In genomic region chr11:57463596-57464342, GRCh38 we compare ENCODE assay signal across 27 cellular contexts. TPM values are rescaled to one million over a fixed set of nuclear protein-coding genes. Genes with fewer than 3 reads are reported as not detected.
DNase-seq lines count a peak whose midpoint lies in the region; ATAC-seq and TF ChIP-seq lines count a peak whose summit lies in the region.
"Had no signal": no experiment of that assay in that cellular context is flagged by ENCODE, and none has a peak within 500 bp of the region (broad histone marks: within the 10 kb centered on the region; RNA-seq: fewer than 3 reads in every experiment).

No MANE protein-coding gene starts in this region.

- H3K4me3 Mint-ChIP-seq in H9 (peak overlapping the region in 1 of 2 experiments; percentile 90; a peak in 3 of 5 replicates), neural crest cell (peak overlapping the region; percentile 76)
- H3K4me3 Mint-ChIP-seq: HFFc6; memory B cell; T-helper 2 cell treated with Interferon-gamma antibody and Interleukin-4, amounts not matched to agents 5 μg/mL and 100 μg/mL, for 36 hours had no signal

- no peak overlapping the region for H2BK15ac ChIP-seq in H9 (ENCODE audit: low read depth, low read length)

- ATAC-seq in heart left ventricle: no peak
- ATAC-seq: GM12878; naive thymus-derived CD8-positive, alpha-beta T cell had no signal

- H3K36me3 ChIP-seq in BLaER1: peaks cover 24% of the 10 kb centered on the region
- H3K36me3 ChIP-seq in ascending aorta: no peaks in the 10 kb centered on the region
- no peaks in the 10 kb centered on the region for H3K36me3 ChIP-seq in heart left ventricle
- H3K36me3 ChIP-seq: brain microvascular endothelial cell, suprapubic skin, WERI-Rb-1 had no signal

- TF ChIP-seq POLR2A in heart left ventricle (IDR thresholded peaks at IDR 0.05): no peak

- no peak overlapping the region for H2BK120ac ChIP-seq in H9 (ENCODE audit: low read depth, low read length, poor library complexity, severe bottlenecking)

- no peak overlapping the region for H4K91ac ChIP-seq in H9 (ENCODE audit: insufficient read length, low read depth, low read length)

- DNase-seq in H9 (no peak), dorsolateral prefrontal cortex (no peak), neural crest cell (ENCODE audit: low read depth, low spot score) (no peak), ascending aorta (ENCODE audit: low spot score in 2 of 2) (no peak), T1000 (lab: John Stamatoyannopoulos, UW) (no peak), NCI-H748 (lab: John Stamatoyannopoulos, UW; ENCODE audit: unreplicated experiment) (no peak), heart left ventricle (no peak)
- DNase-seq: activated CD4-positive, alpha-beta T cell treated with anti-CD3 and anti-CD28 coated beads, Interleukin-2, amount 50 U/mL, for 1 hour; activated CD8-positive, alpha-beta memory T cell treated with anti-CD3 and anti-CD28 coated beads, Interleukin-2, amount 50 U/mL, for 4 hours; brain microvascular endothelial cell; CD4-positive, alpha-beta memory T cell; DMS53; HFFc6; Karpas-422; naive thymus-derived CD8-positive, alpha-beta T cell; NCI-H1930; SK-N-SH had no signal

- H3K4me1 ChIP-seq in BLaER1 (peaks cover 74% of the 10 kb centered on the region), H9 (ENCODE audit: insufficient read depth, low read length) (peaks cover 18% of the 10 kb centered on the region; the same call in 1 of the 2 replicates), ascending aorta (peaks cover 8 to 16% of the 10 kb centered on the region in 2 donors), heart left ventricle (peaks cover 3 to 24% (median 16%) of the 10 kb centered on the region in 12 donors)

- no peak overlapping the region for H2BK20ac ChIP-seq in H9 (ENCODE audit: low read depth, low read length, poor library complexity, severe bottlenecking)

- no peak overlapping the region for H3K4me3 ChIP-seq in BLaER1
- peak overlapping the region in 40 of 59 donors; percentile 2 to 71 (median 60) for H3K4me3 ChIP-seq in dorsolateral prefrontal cortex
- H3K4me3 ChIP-seq in ascending aorta: no peak overlapping the region
- no peak overlapping the region for H3K4me3 ChIP-seq in heart left ventricle
- H3K4me3 ChIP-seq: coronary artery, GM12878, suprapubic skin had no signal

- no peak overlapping the region for H3K18ac ChIP-seq in H9 (ENCODE audit: insufficient read length, low read depth, low read length)

- H3T11ph ChIP-seq in H9 (ENCODE audit: low read length): no peak overlapping the region

- no peaks in the 10 kb centered on the region for H3K9me3 ChIP-seq in BLaER1
- H3K9me3 ChIP-seq in H9 (ENCODE audit: control insufficient read depth, low read depth, low read length): no peaks in the 10 kb centered on the region
- H3K9me3 ChIP-seq in ascending aorta: no peaks in the 10 kb centered on the region
- H3K9me3 ChIP-seq in heart left ventricle: no peaks in the 10 kb centered on the region
- H3K9me3 ChIP-seq: SK-N-SH, suprapubic skin had no signal

- no peak overlapping the region for H3K23ac ChIP-seq in H9 (ENCODE audit: insufficient read length, low read depth, low read length)

- H3K56ac ChIP-seq in H9 (ENCODE audit: insufficient read length, low read depth, low read length): no peak overlapping the region

- H3K27me3 ChIP-seq in BLaER1 (peaks cover 36% of the 10 kb centered on the region), H9 (ENCODE audit: insufficient read depth, low read length) (peaks cover 10% of the 10 kb centered on the region; the same call in 1 of the 2 replicates), dorsolateral prefrontal cortex (peaks cover 0 to 24% (median 8%) of the 10 kb centered on the region in 45 donors), ascending aorta (peaks cover 21% of the 10 kb centered on the region), heart left ventricle (peaks cover 2 to 41% (median 24%) of the 10 kb centered on the region in 9 donors)

- H4K5ac ChIP-seq in H9 (ENCODE audit: insufficient read length, low read depth, low read length): no peak overlapping the region

- no peak overlapping the region for H2AFZ ChIP-seq in H9 (ENCODE audit: low read length)

- peak overlapping the region; percentile 49; the same call in 1 of the 2 replicates for H3K27ac ChIP-seq in BLaER1
- H3K27ac ChIP-seq in H9 (ENCODE audit: insufficient read length, low read depth, low read length): no peak overlapping the region
- H3K27ac ChIP-seq in dorsolateral prefrontal cortex: peak overlapping the region in 46 of 59 donors; percentile 1 to 91 (median 52)
- H3K27ac ChIP-seq in ascending aorta: no peak overlapping the region
- H3K27ac ChIP-seq in heart left ventricle: no peak overlapping the region
- H3K27ac ChIP-seq: brain microvascular endothelial cell, coronary artery, suprapubic skin, WERI-Rb-1 had no signal

- H3K9me3 Mint-ChIP-seq in H9 (no peaks in the 10 kb centered on the region), neural crest cell (no peaks in the 10 kb centered on the region)
- H3K9me3 Mint-ChIP-seq: HFFc6; memory B cell; naive thymus-derived CD8-positive, alpha-beta T cell; T-helper 2 cell treated with Interferon-gamma antibody and Interleukin-4, amounts not matched to agents 5 μg/mL and 100 μg/mL, for 36 hours had no signal

- peaks cover 42 to 63% of the 10 kb centered on the region in 2 experiments for H3K4me1 Mint-ChIP-seq in H9
- H3K4me1 Mint-ChIP-seq in neural crest cell: peaks cover 30% of the 10 kb centered on the region

- intact Hi-C loops in dorsolateral prefrontal cortex (cut with DNase I): loop anchor here (5.0 to 10.0 kb wide), 3 partner anchors 109 to 1051 kb away; partner anchors contain the start of gene YPEL4 (in 1 of the 2)
- intact Hi-C loops in ascending aorta (cut with DNase I): no loop called here
- intact Hi-C loops in heart left ventricle (cut with DNase I): no loop called here

- no peak overlapping the region for H3K4ac ChIP-seq in H9 (ENCODE audit: low read depth, low read length)

- H3K27me3 Mint-ChIP-seq in H9 (ENCODE audit: low read depth) (peaks cover 60% of the 10 kb centered on the region), neural crest cell (ENCODE audit: low read depth) (peaks cover 58% of the 10 kb centered on the region)

- no peak overlapping the region for H4K8ac ChIP-seq in H9 (replicated peaks; ENCODE audit: insufficient read length, low read depth, low read length)

- H3K14ac ChIP-seq in H9 (ENCODE audit: insufficient read depth, low read length): no peak overlapping the region; the same call in 1 of the 2 replicates

- H3K79me1 ChIP-seq in H9 (ENCODE audit: insufficient read depth, low read depth, low read length, poor library complexity, severe bottlenecking): no peaks in the 10 kb centered on the region

- no peak overlapping the region for H2AK5ac ChIP-seq in H9 (ENCODE audit: insufficient read length, low read length)

- H3K36me3 Mint-ChIP-seq in H9 (ENCODE audit: insufficient read depth in 1 of 3, low read depth in 3 of 3) (peaks cover 0 to 6% (median under 1%) of the 10 kb centered on the region in 3 experiments; a peak in 3 of 7 replicates), neural crest cell (ENCODE audit: low read depth) (no peaks in the 10 kb centered on the region)
- H3K36me3 Mint-ChIP-seq: CD4-positive, alpha-beta memory T cell; memory B cell had no signal

- no peaks in the 10 kb centered on the region for H3K79me2 ChIP-seq in H9 (ENCODE audit: insufficient read depth, low read length)

- TF ChIP-seq CTCF in H9 (conservative IDR thresholded peaks at IDR 0.05) (no peak), dorsolateral prefrontal cortex (IDR thresholded peaks at IDR 0.05 in 54 of 56, conservative IDR thresholded peaks at IDR 0.05 in 2 of 56; ENCODE audit: low read depth in 1 of 56, partially characterized antibody in 56 of 56) (no peak), neural crest cell (conservative IDR thresholded peaks at IDR 0.05) (no peak), ascending aorta (IDR thresholded peaks at IDR 0.05) (no peak), heart left ventricle (IDR thresholded peaks at IDR 0.05) (no peak)

- no CpG with 5 or more reads among the region's 12 CpGs for WGBS in H9 (ENCODE audit: extremely low coverage, insufficient read length, low lambda C conversion rate)
- 53 to 65% (median 61%) methylated on average over 12 of the region's 12 CpGs for WGBS in heart left ventricle, 4 donors

- H3K9ac ChIP-seq in BLaER1 (peak overlapping the region; percentile 48), H9 (ENCODE audit: extremely low read depth, insufficient read length, low read length) (no peak overlapping the region)
- H3K9ac ChIP-seq: SK-N-SH had no signal

- H2BK5ac ChIP-seq in H9 (ENCODE audit: insufficient read length, low read length): no peak overlapping the region

- no peak overlapping the region for H2BK12ac ChIP-seq in H9 (ENCODE audit: insufficient read length, low read depth, low read length)

- peak overlapping the region; percentile 72 for H3K4me2 ChIP-seq in BLaER1
- no peak overlapping the region for H3K4me2 ChIP-seq in H9 (ENCODE audit: insufficient read depth, insufficient read length, low read length)
- H3K4me2 ChIP-seq: SK-N-SH had no signal

- peaks cover 46% of the 10 kb centered on the region for H4K20me1 ChIP-seq in BLaER1
- H4K20me1 ChIP-seq in H9 (ENCODE audit: control insufficient read depth, insufficient read depth, insufficient read length): no peaks in the 10 kb centered on the region

- peaks cover 17% of the 10 kb centered on the region for H3K23me2 ChIP-seq in H9 (ENCODE audit: insufficient read length, low read depth, low read length, poor library complexity, severe bottlenecking)

- H3K27ac Mint-ChIP-seq in H9 (peak overlapping the region in 2 of 3 experiments; percentile 61 to 87; a peak in 3 of 7 replicates), neural crest cell (ENCODE audit: unreplicated experiment) (peak overlapping the region; percentile 72)
- H3K27ac Mint-ChIP-seq: HFFc6; memory B cell; T-helper 2 cell treated with Interferon-gamma antibody and Interleukin-4, amounts not matched to agents 5 μg/mL and 100 μg/mL, for 36 hours had no signal

RNA-seq across cellular contexts. Expression of gene RTN4RL2, which starts 3.4 kb away (rescaled TPM):
- total RNA-seq in H9 (2021) (7.0 and 7.1 TPM in 2 replicates), dorsolateral prefrontal cortex (10 to 100 TPM in 119 of 120 experiments, 1 to 10 TPM in 1; 8.1 to 75.2 (median 32.4) TPM), neural crest cell (2.4 and 3.4 TPM in 2 replicates), ascending aorta (0.64 TPM), heart left ventricle (1 to 10 TPM in 5 of 9 donors, under 1 TPM in 4; 0.58 to 2.1 (median 1.1) TPM)
- polyA plus RNA-seq in heart left ventricle: 1 to 10 TPM; 1.0 to 1.1 TPM
- total RNA-seq: naive thymus-derived CD8-positive, alpha-beta T cell; skeletal muscle tissue had no signal

RNA-seq across cellular contexts. Expression of gene SLC43A3, which starts 36.8 kb away (rescaled TPM):
- total RNA-seq in H9 (2021) (21.4 and 21.9 TPM in 2 replicates), dorsolateral prefrontal cortex (10 to 100 TPM in 13 of 120 experiments, 1 to 10 TPM in 107; 2.5 to 22.1 (median 6.5) TPM), neural crest cell (52.9 and 53.7 TPM in 2 replicates), ascending aorta (211 TPM), heart left ventricle (10 to 100 TPM; 13.5 to 56.9 (median 24.7) TPM)
- 10 to 100 TPM; 14.6 to 17.9 TPM for polyA plus RNA-seq in heart left ventricle
- total RNA-seq: HT-29, NCI-H460 had no signal

RNA-seq across cellular contexts. Expression of gene SLC43A1, which starts 51.7 kb away (rescaled TPM):
- total RNA-seq in H9 (2021) (16.3 and 17.0 TPM in 2 replicates), dorsolateral prefrontal cortex (10 to 100 TPM in 11 of 120 experiments, 1 to 10 TPM in 109; 2.9 to 12.3 (median 6.9) TPM), neural crest cell (4.5 and 4.7 TPM in 2 replicates), ascending aorta (18.4 TPM), heart left ventricle (10 to 100 TPM in 1 of 9 donors, 1 to 10 TPM in 8; 2.7 to 12.3 (median 5.4) TPM)
- 1 to 10 TPM; 6.6 TPM for polyA plus RNA-seq in heart left ventricle

Comparison
In these comparisons a context has a peak if more than half of its experiments do, and no peak if none do; other contexts are left out.
1. H3K27ac ChIP-seq: peak in BLaER1 (single experiment) and dorsolateral prefrontal cortex (46 of 59); none in H9 (single experiment), ascending aorta (0 of 2) and heart left ventricle (0 of 12).
2. H3K4me3 ChIP-seq: peak in dorsolateral prefrontal cortex (40 of 59); none in BLaER1 (single experiment), ascending aorta (0 of 2) and heart left ventricle (0 of 12).
3. intact Hi-C loops: an anchor here in dorsolateral prefrontal cortex (5.0 to 10.0 kb wide); none called in ascending aorta and heart left ventricle.